Comparison of ENCODE assay signal across 8 cellular contexts in the genomic region with DNA sequence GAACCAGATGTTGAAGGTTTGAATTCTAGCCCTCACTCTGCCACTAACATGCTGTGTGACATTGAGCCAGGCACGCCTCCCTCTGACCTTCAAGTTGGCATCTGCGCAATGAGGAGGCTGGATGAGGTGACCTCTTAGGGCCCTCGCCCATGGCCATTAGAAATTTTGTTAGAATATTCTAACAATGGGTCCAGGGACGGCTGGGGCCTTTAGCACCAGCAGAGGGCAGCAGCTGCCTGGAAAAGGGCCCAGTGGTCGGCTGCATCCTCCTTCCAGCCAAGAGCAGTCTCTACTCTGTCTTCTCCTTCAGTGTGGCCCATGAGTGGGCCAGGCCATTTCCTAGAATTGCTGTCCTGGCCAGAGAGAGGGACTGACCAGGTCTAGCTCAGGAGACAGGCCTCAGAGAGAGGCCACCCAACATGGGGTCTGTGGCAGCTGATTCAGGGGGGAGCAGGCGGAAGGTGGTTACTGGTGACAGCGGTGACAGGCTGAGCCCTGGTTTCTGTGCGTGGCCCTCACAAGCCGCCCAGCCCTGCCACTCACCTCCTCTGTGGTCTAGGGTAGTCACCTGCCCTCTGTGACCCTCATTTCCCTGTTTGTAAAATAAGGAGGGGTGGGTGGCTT.
A peak's percentile ranks its signal among the peaks of the same experiment; 100 is the strongest.
DNase-seq lines count a peak whose midpoint lies in the region; ATAC-seq, FAIRE-seq and TF ChIP-seq lines count a peak whose summit lies in the region.

No MANE protein-coding gene starts in this region.

- peaks cover 100% of the 10 kb centered on the region for H3K36me3 Mint-ChIP-seq in dendritic cell treated with granulocyte-macrophage colony-stimulating factor and Interleukin-4, amounts not matched to agents 40 ng/mL and 50 ng/mL, for 4 days (ENCODE audit: low read depth)
- H3K36me3 Mint-ChIP-seq in type B pancreatic cell = peaks cover 9% of the 10 kb centered on the region

- DNase-seq in DMS79 treated with DMSO at 0.1 percent for 48 hours (lab: John Stamatoyannopoulos, UW) (peak; percentile 60), HTR-8/SVneo (ENCODE audit: insufficient read length, low spot score) (peak; percentile 66), SKM-1 (lab: John Stamatoyannopoulos, UW; ENCODE audit: unreplicated experiment) (peak; percentile 38), mesendoderm (peak; percentile 50), type B pancreatic cell (ENCODE audit: extremely low spot score, unreplicated experiment) (peak; percentile 79), NCI-H774 (lab: John Stamatoyannopoulos, UW) (no peak)

- H3K4me1 Mint-ChIP-seq in dendritic cell treated with granulocyte-macrophage colony-stimulating factor and Interleukin-4, amounts not matched to agents 40 ng/mL and 50 ng/mL, for 4 days (ENCODE audit: low read depth) = peaks cover 63% of the 10 kb centered on the region
- H3K4me1 Mint-ChIP-seq in type B pancreatic cell (ENCODE audit: unreplicated experiment) = peaks cover 10% of the 10 kb centered on the region

- no peaks in the 10 kb centered on the region for H3K79me1 ChIP-seq in mesendoderm (ENCODE audit: low read length)

- no peaks in the 10 kb centered on the region for H3K27me3 ChIP-seq in mesendoderm (ENCODE audit: insufficient read depth, low read length, poor library complexity)

- H2BK15ac ChIP-seq in mesendoderm (replicated peaks; ENCODE audit: low read depth) = no peak overlapping the region

- no peak overlapping the region for H3K56ac ChIP-seq in mesendoderm (ENCODE audit: low read length)

- no peak overlapping the region for H3K9ac ChIP-seq in mesendoderm (ENCODE audit: low read length)

- no peak overlapping the region for H2AK5ac ChIP-seq in mesendoderm (ENCODE audit: low read length)

- H4K5ac ChIP-seq in mesendoderm (ENCODE audit: low read length) = no peak overlapping the region

- FAIRE-seq in HTR-8/SVneo (lab: Jason Lieb, UNC) = no peak

- no peak overlapping the region for H3K23ac ChIP-seq in mesendoderm (ENCODE audit: low read length)

- TF ChIP-seq CTCF in type B pancreatic cell (conservative IDR thresholded peaks at IDR 0.05) = peak; percentile 88

- no peak for ATAC-seq in HG03280 (IDR thresholded peaks at IDR 0.05; ENCODE audit: unreplicated experiment)

- H3K4ac ChIP-seq in mesendoderm (ENCODE audit: low read depth, low read length) = no peak overlapping the region

- no CpG with 5 or more reads among the region's 9 CpGs for WGBS in mesendoderm (ENCODE audit: extremely low coverage, insufficient coverage, low lambda C conversion rate)

- no peak overlapping the region for H2BK5ac ChIP-seq in mesendoderm (ENCODE audit: low read length)

- no peak overlapping the region for H3K4me3 ChIP-seq in mesendoderm (ENCODE audit: low read length)

- no peaks in the 10 kb centered on the region for H3K4me1 ChIP-seq in mesendoderm (ENCODE audit: control insufficient read depth, low read depth, low read length)

- H3K4me2 ChIP-seq in mesendoderm (ENCODE audit: low read length) = no peak overlapping the region

- no peak overlapping the region for H3K18ac ChIP-seq in mesendoderm (ENCODE audit: low read length)

- no peaks in the 10 kb centered on the region for H3K27me3 Mint-ChIP-seq in dendritic cell treated with granulocyte-macrophage colony-stimulating factor and Interleukin-4, amounts not matched to agents 40 ng/mL and 50 ng/mL, for 4 days
- H3K27me3 Mint-ChIP-seq in type B pancreatic cell = no peaks in the 10 kb centered on the region

- peaks cover 2% of the 10 kb centered on the region for H3K36me3 ChIP-seq in mesendoderm (ENCODE audit: control insufficient read depth, insufficient read depth, low read length)

- no peak overlapping the region for H2BK120ac ChIP-seq in mesendoderm (ENCODE audit: low read depth, low read length)

- intact Hi-C loops in dendritic cell treated with granulocyte-macrophage colony-stimulating factor and Interleukin-4, amounts not matched to agents 40 ng/mL and 50 ng/mL, for 4 days (cut with micrococcal nuclease) = no loop called here

- H3K27ac Mint-ChIP-seq in dendritic cell treated with granulocyte-macrophage colony-stimulating factor and Interleukin-4, amounts not matched to agents 40 ng/mL and 50 ng/mL, for 4 days = peak overlapping the region; percentile 64
- peak overlapping the region; percentile 18 for H3K27ac Mint-ChIP-seq in type B pancreatic cell

- H3K4me3 Mint-ChIP-seq in dendritic cell treated with granulocyte-macrophage colony-stimulating factor and Interleukin-4, amounts not matched to agents 40 ng/mL and 50 ng/mL, for 4 days = no peak overlapping the region
- H3K4me3 Mint-ChIP-seq in type B pancreatic cell = no peak overlapping the region

- no peak overlapping the region for H3K27ac ChIP-seq in mesendoderm (ENCODE audit: low read depth, low read length)

- no peak overlapping the region for H4K8ac ChIP-seq in mesendoderm (ENCODE audit: low read depth, low read length)

- no peaks in the 10 kb centered on the region for H3K9me3 Mint-ChIP-seq in dendritic cell treated with granulocyte-macrophage colony-stimulating factor and Interleukin-4, amounts not matched to agents 40 ng/mL and 50 ng/mL, for 4 days
- H3K9me3 Mint-ChIP-seq in type B pancreatic cell = no peaks in the 10 kb centered on the region

- no peaks in the 10 kb centered on the region for H3K79me2 ChIP-seq in mesendoderm (ENCODE audit: control insufficient read depth, insufficient read depth, low read length)
